Comparison of ENCODE assay signal across 15 cellular contexts in genomic region chr19:49758292-49758691, GRCh38. TPM values are rescaled to one million over a fixed set of nuclear protein-coding genes. Genes with fewer than 3 reads are reported as not detected.
DNase-seq lines count a peak whose midpoint lies in the region; ATAC-seq and TF ChIP-seq lines count a peak whose summit lies in the region.
"Had no signal": no experiment of that assay in that cellular context is flagged by ENCODE, and none has a peak within 500 bp of the region (broad histone marks: within the 10 kb centered on the region; RNA-seq: fewer than 3 reads in every experiment).

No MANE protein-coding gene starts in this region.

- no peaks in the 10 kb centered on the region for H3K4me1 ChIP-seq in effector memory CD4-positive, alpha-beta T cell (ENCODE audit: control insufficient read depth, insufficient read depth, low read length, poor library complexity, severe bottlenecking)

- POLR2A ChIA-PET in AG04450 (lab: Yijun Ruan, JAX) = no interaction called here

- no peak overlapping the region for H3K4me3 ChIP-seq in AG04450 (ENCODE audit: low read depth, low read length)
- no peak overlapping the region for H3K4me3 ChIP-seq in effector memory CD4-positive, alpha-beta T cell (ENCODE audit: insufficient read depth, low read depth, low read length, poor library complexity, severe bottlenecking)
- H3K4me3 ChIP-seq: dorsolateral prefrontal cortex had no signal

- TF ChIP-seq CTCF in AG04450 (IDR thresholded peaks at IDR 0.05; ENCODE audit: low read depth, low read length) = no peak

- no peaks in the 10 kb centered on the region for H3K36me3 ChIP-seq in effector memory CD4-positive, alpha-beta T cell (ENCODE audit: control insufficient read depth, insufficient read depth, low read length)

- DNase-seq in AG04450 (ENCODE audit: low read depth, low spot score) (peak; percentile 26), Kasumi-1 (lab: John Stamatoyannopoulos, UW) (peak; percentile 60 to 61), astrocyte of the hippocampus (ENCODE audit: low read depth, low spot score) (peak; percentile 62), left kidney (ENCODE audit: low read depth, low spot score) (peak; percentile 42), SIG-M5 (lab: John Stamatoyannopoulos, UW) (no peak)
- no peak for DNase-seq in effector memory CD4-positive, alpha-beta T cell
- no peak for DNase-seq in stimulated activated CD4-positive, alpha-beta T cell treated with anti-CD3 and anti-CD28 coated beads, Interleukin-2, amount 100 ng/mL, for 24 hours
- DNase-seq: activated CD4-positive, CD25-positive, alpha-beta regulatory T cell; activated gamma-delta T cell treated with Interleukin-2 at 50 U/mL for 16 hours; GOT3; natural killer cell; NCI-H187; OCI-M1 had no signal

- H3K9me3 ChIP-seq in AG04450 (ENCODE audit: control insufficient read depth, insufficient read depth, low read length) = peaks cover 12% of the 10 kb centered on the region
- H3K9me3 ChIP-seq in effector memory CD4-positive, alpha-beta T cell (ENCODE audit: control insufficient read depth, low read length) = no peaks in the 10 kb centered on the region

- ATAC-seq in HG03135 (IDR thresholded peaks at IDR 0.05; ENCODE audit: unreplicated experiment) = no peak
- ATAC-seq: natural killer cell had no signal

- H3K27ac ChIP-seq in AG04450 (ENCODE audit: low read depth, low read length) = peak overlapping the region; percentile 11
- H3K27ac ChIP-seq in effector memory CD4-positive, alpha-beta T cell (ENCODE audit: insufficient read depth, low read length, poor library complexity, severe bottlenecking) = no peak overlapping the region

- H3K27me3 ChIP-seq in AG04450 (ENCODE audit: control insufficient read depth, insufficient read depth, low read length) = no peaks in the 10 kb centered on the region
- no peaks in the 10 kb centered on the region for H3K27me3 ChIP-seq in effector memory CD4-positive, alpha-beta T cell (replicated peaks; ENCODE audit: control insufficient read depth, insufficient read depth, low read length, poor library complexity, severe bottlenecking)
- H3K27me3 ChIP-seq: dorsolateral prefrontal cortex had no signal

- CTCF ChIA-PET in AG04450 (lab: Charles Lee) = no interaction called here

RNA-seq across cellular contexts. Expression of gene TSKS, which starts 4.8 kb away (rescaled TPM):
- polyA plus RNA-seq in AG04450 (2011; rRNA removed) = not detected in 2 replicates
- 0.09 TPM in 1 of 2 replicates, not detected in the other for polyA minus RNA-seq in AG04450 (2011; rRNA and poly(A)+ RNA removed)

RNA-seq across cellular contexts. Expression of gene AP2A1, which starts 8.5 kb away (rescaled TPM):
- 59.1 and 82.2 TPM in 2 replicates for polyA plus RNA-seq in AG04450 (2011; rRNA removed)
- 96.8 and 122 TPM in 2 replicates for polyA minus RNA-seq in AG04450 (2011; rRNA and poly(A)+ RNA removed)

RNA-seq across cellular contexts. Expression of gene FUZ, which starts 54.8 kb away (rescaled TPM):
- 6.9 and 9.0 TPM in 2 replicates for polyA plus RNA-seq in AG04450 (2011; rRNA removed)
- polyA minus RNA-seq in AG04450 (2011; rRNA and poly(A)+ RNA removed) = 4.1 and 8.0 TPM in 2 replicates

RNA-seq across cellular contexts. Expression of gene MED25, which starts 59.8 kb away (rescaled TPM):
- polyA plus RNA-seq in AG04450 (2011; rRNA removed) = 12.6 and 20.3 TPM in 2 replicates
- 25.4 and 33.2 TPM in 2 replicates for polyA minus RNA-seq in AG04450 (2011; rRNA and poly(A)+ RNA removed)

Comparison
In these comparisons a context has a peak if more than half of its experiments do, and no peak if none do; other contexts are left out.
1. DNase-seq: peak in AG04450 (single experiment), Kasumi-1 (2 of 2), astrocyte of the hippocampus (single experiment) and left kidney (single experiment); none in SIG-M5 (single experiment), effector memory CD4-positive, alpha-beta T cell (0 of 3) and stimulated activated CD4-positive, alpha-beta T cell treated with anti-CD3 and anti-CD28 coated beads, Interleukin-2, amount 100 ng/mL, for 24 hours (0 of 2).